Comparison of ENCODE assay signal across 8 cellular contexts in the genomic region with DNA sequence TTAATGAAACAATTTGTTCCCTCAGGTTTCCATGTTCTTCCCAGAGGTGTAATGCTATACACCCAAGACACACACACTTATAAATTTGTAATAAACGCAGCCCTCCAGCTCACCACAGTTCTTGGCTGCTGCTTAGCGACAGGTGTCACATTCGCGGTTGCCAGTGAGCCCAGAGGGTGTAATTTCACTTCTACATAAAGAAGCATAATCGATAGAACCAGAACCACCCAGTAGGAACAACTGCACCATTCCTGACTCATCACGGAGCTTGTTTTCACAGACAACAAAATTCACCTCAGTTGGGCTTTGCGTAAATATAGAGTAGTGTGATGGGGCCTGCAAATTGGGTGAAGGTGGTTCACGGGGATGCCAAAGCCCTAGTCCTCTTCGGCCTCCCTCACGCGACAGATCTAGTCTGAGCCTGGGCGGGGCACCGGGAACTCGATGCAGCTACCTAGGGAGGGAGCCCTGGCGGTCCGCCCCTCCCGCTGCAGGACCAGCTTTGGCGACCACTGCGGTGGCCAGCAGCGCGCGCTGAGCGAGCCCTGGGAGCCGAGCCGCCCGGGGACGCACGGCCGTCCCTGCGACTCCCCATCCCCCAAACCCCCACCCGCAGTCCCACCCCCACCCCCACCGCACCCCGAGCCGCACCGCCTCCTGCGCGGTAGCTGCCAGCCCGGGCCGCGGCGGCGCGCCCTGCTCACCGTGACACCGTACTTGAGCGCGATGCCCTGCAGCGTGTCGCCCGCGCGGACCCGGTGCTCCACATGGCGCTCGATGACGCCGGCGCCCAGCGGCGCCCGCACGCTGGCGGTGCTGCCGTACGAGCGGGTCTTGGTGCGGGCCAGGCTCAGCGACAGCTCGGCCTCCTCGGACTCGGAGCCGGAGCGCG. TPM values are rescaled to one million over a fixed set of nuclear protein-coding genes. Genes with fewer than 3 reads are reported as not detected.
DNase-seq lines count a peak whose midpoint lies in the region; ATAC-seq and TF ChIP-seq lines count a peak whose summit lies in the region.

No MANE protein-coding gene starts in this region.

- H3K36me3 ChIP-seq in Caco-2 (ENCODE audit: control insufficient read depth, insufficient read depth, low read length), result no peaks in the 10 kb centered on the region
- H3K36me3 ChIP-seq in HUES48 (ENCODE audit: control insufficient read depth, insufficient read depth, low read length), result no peaks in the 10 kb centered on the region
- H3K36me3 ChIP-seq in iPS-20b (ENCODE audit: insufficient read depth, low read depth, low read length), result no peaks in the 10 kb centered on the region

- peak; percentile 35 for ATAC-seq in GM19455 (IDR thresholded peaks at IDR 0.05; ENCODE audit: unreplicated experiment)

- H3K27ac ChIP-seq in HUES48 (ENCODE audit: low read depth, low read length), result no peak overlapping the region
- no peak overlapping the region for H3K27ac ChIP-seq in iPS-20b (ENCODE audit: low read length)
- peak overlapping the region; percentile 61 to 98 (median 85) for H3K27ac ChIP-seq in skin epidermis

- CTCF ChIA-PET in Caco-2 (lab: Charles Lee), result interaction anchor here (2.1 kb wide), 1 partner anchor 40 kb away, joined by 11 read pairs; no protein-coding TSS in a partner anchor

- H3K4me1 ChIP-seq in Caco-2, result no peaks in the 10 kb centered on the region
- H3K4me1 ChIP-seq in HUES48 (ENCODE audit: control insufficient read depth, insufficient read depth, low read length), result peaks cover 16% of the 10 kb centered on the region
- H3K4me1 ChIP-seq in iPS-20b (ENCODE audit: insufficient read depth, low read length), result peaks cover under 1% of the 10 kb centered on the region; the same call in 1 of the 2 replicates

- BruUV-seq in Caco-2 (replicated peaks; lab: Mats Ljungman, UMichigan), result no TSS peak

- peak overlapping the region; percentile 60 for H3K9ac ChIP-seq in HUES48 (ENCODE audit: low read depth, low read length)
- H3K9ac ChIP-seq in iPS-20b (ENCODE audit: low read depth, low read length), result no peak overlapping the region

- TF ChIP-seq CTCF in Caco-2 (IDR thresholded peaks at IDR 0.05; ENCODE audit: insufficient read depth in 1 of 2, low read depth in 1 of 2, low read length in 1 of 2, severe bottlenecking in 1 of 2, unreplicated experiment in 1 of 2) (no peak), astrocyte of the cerebellum (IDR thresholded peaks at IDR 0.05; ENCODE audit: low read depth, low read length, missing control alignments) (no peak)

- H3K4me3 ChIP-seq in Caco-2 (ENCODE audit: low read depth, low read length) (peak overlapping the region; percentile 41), HUES48 (ENCODE audit: low read depth, low read length) (peak overlapping the region; percentile 70), astrocyte of the cerebellum (ENCODE audit: low read depth, low read length) (peak overlapping the region; percentile 51), iPS-20b (ENCODE audit: low read length) (peak overlapping the region; percentile 68), skin epidermis (peak overlapping the region; percentile 64 to 86 (median 78))

- H3K4me3 Mint-ChIP-seq in Caco-2 (ENCODE audit: unreplicated experiment), result peak overlapping the region; percentile 65

- in situ Hi-C loops in astrocyte of the cerebellum (cut with HindIII; ENCODE audit: low sequenced_read_pairs), result no loop called here

- H3K27me3 ChIP-seq in Caco-2 (replicated peaks; ENCODE audit: control insufficient read depth, insufficient read depth, low read length) (no peaks in the 10 kb centered on the region), HUES48 (ENCODE audit: control insufficient read depth, insufficient read depth, low read length) (peaks cover 39% of the 10 kb centered on the region), iPS-20b (ENCODE audit: insufficient read depth, low read length) (peaks cover 42% of the 10 kb centered on the region)

- no peaks in the 10 kb centered on the region for H3K9me3 Mint-ChIP-seq in Caco-2 (ENCODE audit: unreplicated experiment)

- no peak overlapping the region for H3K27ac Mint-ChIP-seq in Caco-2 (ENCODE audit: unreplicated experiment)

- POLR2A ChIA-PET in Caco-2 (lab: Charles Lee), result no interaction called here

- intact Hi-C loops in Caco-2 (cut with micrococcal nuclease; ENCODE audit: unreplicated experiment), result no loop called here

- peaks cover 11% of the 10 kb centered on the region for H3K27me3 Mint-ChIP-seq in Caco-2 (ENCODE audit: insufficient read depth, unreplicated experiment)

- H3K4me1 Mint-ChIP-seq in Caco-2 (ENCODE audit: low read depth, unreplicated experiment), result no peaks in the 10 kb centered on the region

- H3K9me3 ChIP-seq in Caco-2, result no peaks in the 10 kb centered on the region
- no peaks in the 10 kb centered on the region for H3K9me3 ChIP-seq in HUES48 (ENCODE audit: control insufficient read depth, insufficient read depth, low read length)
- no peaks in the 10 kb centered on the region for H3K9me3 ChIP-seq in iPS-20b (ENCODE audit: insufficient read depth, low read depth, low read length)

- H3K36me3 Mint-ChIP-seq in Caco-2 (ENCODE audit: insufficient read depth, unreplicated experiment), result no peaks in the 10 kb centered on the region

- DNase-seq in Caco-2 (peak in 1 of 2 experiments; percentile 27), T follicular helper cell (ENCODE audit: low read depth) (peak; percentile 39), astrocyte of the cerebellum (ENCODE audit: low read depth) (no peak), HK-2 (ENCODE audit: unreplicated experiment) (no peak)

RNA-seq across cellular contexts. Expression of a gene that starts 0.6 kb away (rescaled TPM):
- total RNA-seq in Caco-2 (2022), result 0.29 and 0.63 TPM in 2 replicates

RNA-seq across cellular contexts. Expression of a gene that starts 14.5 kb away (rescaled TPM):
- 0.23 and 0.52 TPM in 2 replicates for total RNA-seq in Caco-2 (2022)

RNA-seq across cellular contexts. Expression of a gene that starts 55.6 kb away (rescaled TPM):
- total RNA-seq in Caco-2 (2022), result not detected in 2 replicates

Comparison
In these comparisons a context has a peak if more than half of its experiments do, and no peak if none do; other contexts are left out.
1. H3K27ac ChIP-seq: peak in skin epidermis (21 of 21); none in HUES48 (single experiment) and iPS-20b (single experiment).
2. Peak in every context shown above with its lines, with median percentiles within 50 percentile points of each other: H3K4me3 ChIP-seq.